15 cellular contexts compared by ENCODE assay signal in genomic region chr1:229570891-229571516, GRCh38.
"Had no signal": no experiment of that assay in that cellular context is flagged by ENCODE, and none has a peak within 500 bp of the region (broad histone marks: within the 10 kb centered on the region; RNA-seq: fewer than 3 reads in every experiment).

No MANE protein-coding gene starts in this region.

- H3K36me3 ChIP-seq: ovary, sigmoid colon had no signal

- H3K9me3 ChIP-seq: ovary, sigmoid colon had no signal

- H2AFZ ChIP-seq: hepatocyte had no signal

- H3K4me3 ChIP-seq: hepatocyte, ovary, sigmoid colon had no signal

- H3K79me2 ChIP-seq: hepatocyte had no signal

- DNase-seq: activated CD4-positive, alpha-beta T cell treated with anti-CD3 and anti-CD28 coated beads for 1 hour; activated CD4-positive, alpha-beta T cell treated with anti-CD3 and anti-CD28 coated beads, Interleukin-2, amount 50 U/mL, for 48 hours; activated naive CD8-positive, alpha-beta T cell treated with anti-CD3 and anti-CD28 coated beads, Interleukin-2, amount 10 ng/mL, durations not matched to agents 7 days and 5 days; activated T-cell treated with anti-CD3 and anti-CD28 coated beads, Interleukin-2, amount 50 U/mL, for 4 hours; anterior cingulate cortex; cerebellar nuclear complex; endodermal cell; erythroblast; kidney; left ventricle myocardium superior; mesendoderm; ovary; sigmoid colon; stimulated activated naive CD8-positive, alpha-beta T cell treated with anti-CD3 and anti-CD28 coated beads, Interleukin-15, Interleukin-2, amounts not matched to agents 100 U/mL and 50 U/mL, for 24 hours had no signal

- FAIRE-seq: kidney had no signal

- H3K27me3 ChIP-seq: hepatocyte, ovary, sigmoid colon had no signal

- H3K27ac ChIP-seq: hepatocyte, ovary, sigmoid colon had no signal

- H3K4me2 ChIP-seq: hepatocyte had no signal

- ATAC-seq: activated T-cell treated with anti-CD3 and anti-CD28 coated beads, Interleukin-2, amount 50 U/mL, for 4 hours; left ventricle myocardium superior; stimulated activated naive CD8-positive, alpha-beta T cell treated with anti-CD3 and anti-CD28 coated beads, Interleukin-15, Interleukin-2, amounts not matched to agents 100 U/mL and 50 U/mL, for 24 hours had no signal
